In the genomic region with DNA sequence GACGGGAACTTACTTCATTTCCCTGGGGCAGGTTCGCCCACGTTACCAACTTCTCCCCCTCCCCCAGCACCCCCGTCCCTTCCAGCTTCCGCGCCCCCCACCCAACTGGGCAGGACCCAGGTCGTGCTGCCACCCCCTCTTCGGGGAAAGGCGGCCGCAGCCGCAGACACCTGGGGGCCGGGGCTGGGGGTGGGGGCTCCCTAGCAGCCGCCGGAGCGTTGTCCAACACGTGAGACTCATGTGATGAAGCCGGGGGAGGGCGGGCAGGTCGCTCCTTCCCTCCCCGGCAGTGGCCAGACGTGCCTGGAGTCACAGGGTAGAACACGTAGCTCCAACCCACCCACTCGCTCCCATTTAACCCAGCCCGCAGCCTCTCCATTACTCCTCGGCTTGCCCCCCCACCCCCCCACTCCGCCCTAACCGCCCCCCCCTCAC, we compare ENCODE assay signal across 8 cellular contexts. TPM values are rescaled to one million over a fixed set of nuclear protein-coding genes. Genes with fewer than 3 reads are reported as not detected.
A peak's percentile ranks its signal among the peaks of the same experiment; 100 is the strongest.
DNase-seq lines count a peak whose midpoint lies in the region; ATAC-seq and TF ChIP-seq lines count a peak whose summit lies in the region.

No MANE protein-coding gene starts in this region.

- ATAC-seq in GM18907 (IDR thresholded peaks at IDR 0.05; ENCODE audit: unreplicated experiment) (peak; percentile 49), HG03159 (IDR thresholded peaks at IDR 0.05; ENCODE audit: unreplicated experiment) (peak; percentile 48)

- TF ChIP-seq CTCF in AG10803 (conservative IDR thresholded peaks at IDR 0.05; ENCODE audit: low read length): no peak

- DNase-seq in AG10803 (ENCODE audit: low read depth) (peak; percentile 99), NCI-H748 (lab: John Stamatoyannopoulos, UW; ENCODE audit: unreplicated experiment) (peak; percentile 90), ecto neural progenitor cell (ENCODE audit: low spot score) (peak; percentile 74), lung microvascular endothelial cell (ENCODE audit: low read depth in 2 of 2) (peak; percentile 98 to 99)
- DNase-seq in activated CD4-positive, alpha-beta T cell treated with anti-CD3 and anti-CD28 coated beads, Interleukin-2, amount 50 U/mL, for 48 hours: peak; percentile 96 to 97
- DNase-seq in stimulated activated CD8-positive, alpha-beta memory T cell treated with anti-CD3 and anti-CD28 coated beads, Interleukin-12 subunit alpha, Interleukin-12 subunit beta, amount 100 ng/mL, for 1 hour (ENCODE audit: low read depth): peak; percentile 75

- peak overlapping the region; percentile 96 for H3K4me3 ChIP-seq in AG10803 (ENCODE audit: low read length)

RNA-seq across cellular contexts. Expression of gene BHLHE40, which starts 0.3 kb away (rescaled TPM):
- 7.8 and 9.7 TPM in 2 replicates for total RNA-seq in lung microvascular endothelial cell

Comparison
In these comparisons a context has a peak if more than half of its experiments do, and no peak if none do; other contexts are left out.
1. Peak in every context shown above with its lines: DNase-seq, ATAC-seq and H3K4me3 ChIP-seq.